1 cellular context compared by ENCODE assay signal in genomic region chr6:7691675-7692452, GRCh38.
A peak's percentile ranks its signal among the peaks of the same experiment; 100 is the strongest.
TF ChIP-seq lines count a peak whose summit lies in the region.

No MANE protein-coding gene starts in this region.

TF ChIP-seq in K562, 482 proteins besides CTCF, POLR2A, EP300 and RAD21 (continued from another document and continues in another):
- TF ChIP-seq ZNF740 (CRISPR knock-in tag; IDR thresholded peaks at IDR 0.05) (no peak), ZNF740 (tag; IDR thresholded peaks at IDR 0.05) (no peak), ZNF699 (CRISPR knock-in tag; IDR thresholded peaks at IDR 0.05; ENCODE audit: insufficient replicate concordance) (no peak), KLF10 (CRISPR knock-in tag; IDR thresholded peaks at IDR 0.05) (no peak), STAT5A (IDR thresholded peaks at IDR 0.05; ENCODE audit: borderline replicate concordance, low read length) (no peak), CBX8 (IDR thresholded peaks at IDR 0.05; ENCODE audit: borderline replicate concordance, extremely low read depth, low read depth, low read length, poor library complexity, severe bottlenecking) (no peak), NFYB (IDR thresholded peaks at IDR 0.05; ENCODE audit: extremely low read depth, insufficient read length) (no peak), ZFP30 (CRISPR knock-in tag; IDR thresholded peaks at IDR 0.05; ENCODE audit: borderline replicate concordance) (no peak), PKNOX1 (IDR thresholded peaks at IDR 0.05) (no peak), ATF3 (IDR thresholded peaks at IDR 0.05) (peak; percentile 91), ATF3 (CRISPR knock-in tag; conservative IDR thresholded peaks at IDR 0.05) (peak; percentile 65; the same call in 1 of the 2 replicates), PML (IDR thresholded peaks at IDR 0.05; ENCODE audit: low read length) (no peak), C11orf30 (IDR thresholded peaks at IDR 0.05; ENCODE audit: low read depth) (peak; percentile 73), ZKSCAN8 (CRISPR knock-in tag; IDR thresholded peaks at IDR 0.05) (no peak), ZNF583 (CRISPR knock-in tag; IDR thresholded peaks at IDR 0.05) (no peak), YBX1 (IDR thresholded peaks at IDR 0.05) (no peak), SRF (CRISPR knock-in tag; IDR thresholded peaks at IDR 0.05) (no peak), FOXP1 (CRISPR knock-in tag; IDR thresholded peaks at IDR 0.05) (no peak), ELF2 (CRISPR knock-in tag; IDR thresholded peaks at IDR 0.05) (no peak), PHF8 (IDR thresholded peaks at IDR 0.05; ENCODE audit: borderline replicate concordance, low read length) (no peak; the same call in 1 of the 2 replicates), ZNF639 (CRISPR knock-in tag; conservative IDR thresholded peaks at IDR 0.05 in 1 of 2, IDR thresholded peaks at IDR 0.05 in 1 of 2) (no peak), RBM22 (IDR thresholded peaks at IDR 0.05; ENCODE audit: low read depth, low read length, poor library complexity, severe bottlenecking) (no peak), HIVEP1 (CRISPR knock-in tag; IDR thresholded peaks at IDR 0.05) (no peak), DEAF1 (CRISPR knock-in tag; IDR thresholded peaks at IDR 0.05) (no peak), RNF2 (IDR thresholded peaks at IDR 0.05) (no peak), JUND (IDR thresholded peaks at IDR 0.05; ENCODE audit: borderline replicate concordance, low read depth, low read length) (peak; percentile 93), JUND (tag; IDR thresholded peaks at IDR 0.05; ENCODE audit: borderline replicate concordance, low read depth, low read length) (peak; percentile 88; the same call in 2 of the 3 replicates), CHD2 (IDR thresholded peaks at IDR 0.05; ENCODE audit: low read depth, low read length) (no peak), RNF219 (CRISPR knock-in tag; IDR thresholded peaks at IDR 0.05) (no peak), ZNF76 (CRISPR knock-in tag; IDR thresholded peaks at IDR 0.05; ENCODE audit: borderline replicate concordance) (no peak), PHB2 (IDR thresholded peaks at IDR 0.05; ENCODE audit: low read depth) (no peak), FOS (IDR thresholded peaks at IDR 0.05; ENCODE audit: extremely low read depth, insufficient read length) (peak; percentile 8), HDAC8 (tag; IDR thresholded peaks at IDR 0.05) (peak; percentile 44; the same call in 1 of the 2 replicates), SMARCE1 (IDR thresholded peaks at IDR 0.05) (peak; percentile 57; the same call in 1 of the 2 replicates), L3MBTL2 (IDR thresholded peaks at IDR 0.05) (peak; percentile 64), MECOM (CRISPR knock-in tag; IDR thresholded peaks at IDR 0.05) (peak; percentile 65), CSDE1 (IDR thresholded peaks at IDR 0.05) (no peak), USF1 (CRISPR knock-in tag; IDR thresholded peaks at IDR 0.05) (peak; percentile 83), NKRF (IDR thresholded peaks at IDR 0.05; ENCODE audit: borderline replicate concordance) (no peak), HNRNPK (IDR thresholded peaks at IDR 0.05; ENCODE audit: low read depth, low read length, poor library complexity, severe bottlenecking) (no peak), SIN3A (IDR thresholded peaks at IDR 0.05; ENCODE audit: borderline replicate concordance in 2 of 2, control insufficient read depth in 1 of 2, low read depth in 2 of 2, low read length in 2 of 2) (no peak), ASH1L (IDR thresholded peaks at IDR 0.05; ENCODE audit: borderline replicate concordance, low read depth, partially characterized antibody) (no peak), SLC30A9 (CRISPR knock-in tag; IDR thresholded peaks at IDR 0.05) (no peak), ZNF778 (CRISPR knock-in tag; IDR thresholded peaks at IDR 0.05) (no peak), NR4A1 (CRISPR knock-in tag; IDR thresholded peaks at IDR 0.05) (no peak), NR4A1 (tag; IDR thresholded peaks at IDR 0.05) (no peak), HDAC6 (IDR thresholded peaks at IDR 0.05; ENCODE audit: low read depth, low read length) (no peak), DPF2 (IDR thresholded peaks at IDR 0.05) (peak; percentile 40; the same call in 1 of the 2 replicates), THRAP3 (IDR thresholded peaks at IDR 0.05; ENCODE audit: borderline replicate concordance) (no peak), ZNF232 (CRISPR knock-in tag; IDR thresholded peaks at IDR 0.05) (no peak), HBP1 (CRISPR knock-in tag; IDR thresholded peaks at IDR 0.05) (no peak), ZNF398 (CRISPR knock-in tag; IDR thresholded peaks at IDR 0.05) (no peak), CTBP1 (IDR thresholded peaks at IDR 0.05; ENCODE audit: borderline replicate concordance) (peak; percentile 77), MCM7 (IDR thresholded peaks at IDR 0.05) (no peak), PATZ1 (CRISPR knock-in tag; IDR thresholded peaks at IDR 0.05; ENCODE audit: borderline replicate concordance) (no peak), PHF21A (IDR thresholded peaks at IDR 0.05; ENCODE audit: borderline replicate concordance, low read depth) (no peak)
